In the genomic region with DNA sequence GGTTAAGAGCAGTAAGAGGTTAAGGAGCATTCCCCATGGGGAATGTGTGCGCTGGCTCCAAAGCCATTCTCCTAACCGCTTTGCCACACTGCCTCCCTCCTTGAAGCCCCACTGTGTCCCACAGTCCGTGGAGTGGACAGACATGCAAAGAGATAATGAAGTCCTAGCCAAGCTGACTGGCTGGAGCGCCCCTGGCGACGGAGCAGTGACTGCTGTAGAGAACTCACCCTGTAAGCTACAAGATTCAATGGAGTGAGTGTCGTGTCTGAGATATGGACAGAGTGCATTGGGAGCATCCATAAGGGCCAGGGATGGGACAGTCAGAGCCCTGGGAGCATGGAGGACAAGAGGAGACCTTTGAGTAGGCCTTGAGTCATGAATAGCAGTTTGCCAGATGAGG, we compare ENCODE assay signal across 2 cellular contexts.
TF ChIP-seq lines count a peak whose summit lies in the region.

No MANE protein-coding gene starts in this region.

TF ChIP-seq in HepG2, 621 proteins besides CTCF, POLR2A, EP300 and RAD21:
- TF ChIP-seq HDAC1 (CRISPR knock-in tag; IDR thresholded peaks at IDR 0.05) (no peak), RBM22 (optimal IDR thresholded peaks at IDR 0.05; ENCODE audit: low read length) (no peak), SALL1 (CRISPR knock-in tag; IDR thresholded peaks at IDR 0.05) (no peak), STAG1 (CRISPR knock-in tag; IDR thresholded peaks at IDR 0.05) (peak; percentile 40), ZSCAN21 (CRISPR knock-in tag; IDR thresholded peaks at IDR 0.05; ENCODE audit: borderline replicate concordance) (no peak), REL (CRISPR knock-in tag; conservative IDR thresholded peaks at IDR 0.05) (no peak), ZNF768 (CRISPR knock-in tag; IDR thresholded peaks at IDR 0.05) (peak; percentile 43; the same call in 1 of the 2 replicates)
- TF ChIP-seq, protein P1, sequence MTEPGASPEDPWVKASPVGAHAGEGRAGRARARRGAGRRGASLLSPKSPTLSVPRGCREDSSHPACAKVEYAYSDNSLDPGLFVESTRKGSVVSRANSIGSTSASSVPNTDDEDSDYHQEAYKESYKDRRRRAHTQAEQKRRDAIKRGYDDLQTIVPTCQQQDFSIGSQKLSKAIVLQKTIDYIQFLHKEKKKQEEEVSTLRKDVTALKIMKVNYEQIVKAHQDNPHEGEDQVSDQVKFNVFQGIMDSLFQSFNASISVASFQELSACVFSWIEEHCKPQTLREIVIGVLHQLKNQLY (CRISPR knock-in tag; IDR thresholded peaks at IDR 0.05), result no peak

TF ChIP-seq in H1, 55 proteins besides CTCF, POLR2A, EP300 and RAD21:
- no peak for TF ChIP-seq RFX5 (IDR thresholded peaks at IDR 0.05; ENCODE audit: borderline replicate concordance, low read depth, low read length)
